Comparison of ENCODE assay signal across 18 cellular contexts in genomic region chr11:118217575-118217974, GRCh38. TPM values are rescaled to one million over a fixed set of nuclear protein-coding genes. Genes with fewer than 3 reads are reported as not detected.
A peak's percentile ranks its signal among the peaks of the same experiment; 100 is the strongest.
DNase-seq lines count a peak whose midpoint lies in the region; ATAC-seq and TF ChIP-seq lines count a peak whose summit lies in the region.
"Had no signal": no experiment of that assay in that cellular context is flagged by ENCODE, and none has a peak within 500 bp of the region (broad histone marks: within the 10 kb centered on the region; RNA-seq: fewer than 3 reads in every experiment).

No MANE protein-coding gene starts in this region.

- WGBS in endodermal cell (ENCODE audit: insufficient coverage in 1 of 2, insufficient read length in 1 of 2), 2 experiments = 95 to 100% methylated on average over 2 to 3 of the region's 3 CpGs

- intact Hi-C loops in activated CD4-positive, alpha-beta T cell treated with anti-CD3 and anti-CD28 coated beads for 36 hours (cut with DNase I, micrococcal nuclease) = loop anchor here (1.0 to 5.0 kb wide), 12 partner anchors 8 to 230 kb away; partner anchors contain the start of genes CD3E (in 2 of the 2), JAML (in 2 of the 2), KMT2A (in 2 of the 2) and CD3D (in 1 of the 2)
- intact Hi-C loops in activated T-helper 2 cell treated with anti-CD3 and anti-CD28 coated beads, Interferon-gamma antibody, Interleukin-2, Interleukin-4, amounts not matched to agents 10 μg/mL and 5 μg/mL and 100 μg/mL, durations not matched to agents 14 hours and 24 hours and 36 hours (cut with micrococcal nuclease) = loop anchor here (1.0 to 5.0 kb wide), 8 partner anchors 10 to 215 kb away; no protein-coding TSS in a partner anchor

- H3K27ac ChIP-seq in skin epidermis (peak overlapping the region in 11 of 21 experiments; percentile 2 to 90 (median 43)), endodermal cell (ENCODE audit: low read depth, low read length) (no peak overlapping the region)
- H3K27ac ChIP-seq: body of pancreas had no signal

- peaks cover 70% of the 10 kb centered on the region for H3K36me3 Mint-ChIP-seq in activated CD4-positive, alpha-beta T cell treated with anti-CD3 and anti-CD28 coated beads for 36 hours (ENCODE audit: low read depth)
- H3K36me3 Mint-ChIP-seq in activated T-helper 2 cell treated with anti-CD3 and anti-CD28 coated beads, Interferon-gamma antibody, Interleukin-2, Interleukin-4, amounts not matched to agents 10 μg/mL and 5 μg/mL and 100 μg/mL, durations not matched to agents 14 hours and 24 hours and 36 hours (ENCODE audit: low read depth) = peaks cover 65% of the 10 kb centered on the region
- H3K36me3 Mint-ChIP-seq in endodermal cell (ENCODE audit: low read depth) = no peaks in the 10 kb centered on the region

- ATAC-seq in activated CD4-positive, alpha-beta T cell treated with anti-CD3 and anti-CD28 coated beads for 36 hours = peak; percentile 72
- ATAC-seq in HG02610 (IDR thresholded peaks at IDR 0.05; ENCODE audit: unreplicated experiment) = peak; percentile 30
- no peak for ATAC-seq in HG03442 (IDR thresholded peaks at IDR 0.05; ENCODE audit: unreplicated experiment)
- ATAC-seq: body of pancreas, left colon, PC-3 had no signal

- H3K27me3 ChIP-seq in endodermal cell (ENCODE audit: control insufficient read depth, insufficient read depth, low read length, poor library complexity, severe bottlenecking) = no peaks in the 10 kb centered on the region
- H3K27me3 ChIP-seq: body of pancreas had no signal

- no peaks in the 10 kb centered on the region for H3K9me3 ChIP-seq in endodermal cell (ENCODE audit: control insufficient read depth, low read length)
- H3K9me3 ChIP-seq: body of pancreas, SK-N-SH had no signal

- peaks cover 5% of the 10 kb centered on the region for H3K4me1 ChIP-seq in endodermal cell (ENCODE audit: control insufficient read depth, insufficient read depth, low read length)
- H3K4me1 ChIP-seq: body of pancreas had no signal

- peak overlapping the region; percentile 100 for H3K27ac Mint-ChIP-seq in activated CD4-positive, alpha-beta T cell treated with anti-CD3 and anti-CD28 coated beads for 36 hours
- H3K27ac Mint-ChIP-seq in activated T-helper 2 cell treated with anti-CD3 and anti-CD28 coated beads, Interferon-gamma antibody, Interleukin-2, Interleukin-4, amounts not matched to agents 10 μg/mL and 5 μg/mL and 100 μg/mL, durations not matched to agents 14 hours and 24 hours and 36 hours = peak overlapping the region; percentile 97
- no peak overlapping the region for H3K27ac Mint-ChIP-seq in endodermal cell
- H3K27ac Mint-ChIP-seq: H9 had no signal

- H3K27me3 Mint-ChIP-seq in activated CD4-positive, alpha-beta T cell treated with anti-CD3 and anti-CD28 coated beads for 36 hours = no peaks in the 10 kb centered on the region
- H3K27me3 Mint-ChIP-seq in activated T-helper 2 cell treated with anti-CD3 and anti-CD28 coated beads, Interferon-gamma antibody, Interleukin-2, Interleukin-4, amounts not matched to agents 10 μg/mL and 5 μg/mL and 100 μg/mL, durations not matched to agents 14 hours and 24 hours and 36 hours (ENCODE audit: low read depth) = no peaks in the 10 kb centered on the region
- peaks cover 12% of the 10 kb centered on the region for H3K27me3 Mint-ChIP-seq in endodermal cell (ENCODE audit: insufficient read depth)

- H3K9ac ChIP-seq in endodermal cell (ENCODE audit: extremely low read depth, low read length, poor library complexity, severe bottlenecking) = no peak overlapping the region
- H3K9ac ChIP-seq: SK-N-SH had no signal

- peaks cover 97% of the 10 kb centered on the region for H3K4me1 Mint-ChIP-seq in activated CD4-positive, alpha-beta T cell treated with anti-CD3 and anti-CD28 coated beads for 36 hours
- peaks cover 92% of the 10 kb centered on the region for H3K4me1 Mint-ChIP-seq in activated T-helper 2 cell treated with anti-CD3 and anti-CD28 coated beads, Interferon-gamma antibody, Interleukin-2, Interleukin-4, amounts not matched to agents 10 μg/mL and 5 μg/mL and 100 μg/mL, durations not matched to agents 14 hours and 24 hours and 36 hours (ENCODE audit: low read depth)
- H3K4me1 Mint-ChIP-seq in endodermal cell = peaks cover 18% of the 10 kb centered on the region

- peak; percentile 66 for DNase-seq in activated CD4-positive, alpha-beta T cell treated with anti-CD3 and anti-CD28 coated beads for 36 hours
- DNase-seq in activated CD4-positive, alpha-beta T cell treated with anti-CD3 and anti-CD28 coated beads for 1 hour = no peak
- DNase-seq in activated T-helper 2 cell treated with anti-CD3 and anti-CD28 coated beads, Interferon-gamma antibody, Interleukin-2, Interleukin-4, amounts not matched to agents 10 μg/mL and 5 μg/mL and 100 μg/mL, durations not matched to agents 14 hours and 24 hours and 36 hours (ENCODE audit: low spot score) = no peak
- DNase-seq in anterior cingulate cortex (lab: John Stamatoyannopoulos, UW) (no peak), endodermal cell (no peak)
- DNase-seq: body of pancreas, H9, KBM-7, left colon, NCI-H1436 treated with DMSO at 0.1 percent for 48 hours, PC-3, posterior cingulate gyrus, SK-N-SH had no signal

- POLR2A ChIA-PET in activated CD4-positive, alpha-beta T cell treated with anti-CD3 and anti-CD28 coated beads for 36 hours (lab: Charles Lee) = interaction anchor here (4.5 to 4.6 kb wide), 2 partner anchors 8 to 23 kb away, joined by 23 to 44 read pairs; partner anchors contain the start of gene JAML

- no peak for TF ChIP-seq CTCF in endodermal cell (conservative IDR thresholded peaks at IDR 0.05)

- H3K9me3 Mint-ChIP-seq in activated CD4-positive, alpha-beta T cell treated with anti-CD3 and anti-CD28 coated beads for 36 hours (ENCODE audit: low read depth) = no peaks in the 10 kb centered on the region
- H3K9me3 Mint-ChIP-seq in activated T-helper 2 cell treated with anti-CD3 and anti-CD28 coated beads, Interferon-gamma antibody, Interleukin-2, Interleukin-4, amounts not matched to agents 10 μg/mL and 5 μg/mL and 100 μg/mL, durations not matched to agents 14 hours and 24 hours and 36 hours = no peaks in the 10 kb centered on the region
- H3K9me3 Mint-ChIP-seq in endodermal cell = no peaks in the 10 kb centered on the region

- CTCF ChIA-PET in activated CD4-positive, alpha-beta T cell treated with anti-CD3 and anti-CD28 coated beads for 36 hours (lab: Charles Lee) = interaction anchor here (0.7 to 4.7 kb wide), 7 partner anchors 8 to 289 kb away, joined by 3 to 36 read pairs (median 6); partner anchors contain the start of gene JAML

- no peaks in the 10 kb centered on the region for H3K36me3 ChIP-seq in endodermal cell (ENCODE audit: control insufficient read depth, insufficient read depth, low read length)

- H3K4me3 Mint-ChIP-seq in activated CD4-positive, alpha-beta T cell treated with anti-CD3 and anti-CD28 coated beads for 36 hours = peak overlapping the region; percentile 76
- H3K4me3 Mint-ChIP-seq in activated T-helper 2 cell treated with anti-CD3 and anti-CD28 coated beads, Interferon-gamma antibody, Interleukin-2, Interleukin-4, amounts not matched to agents 10 μg/mL and 5 μg/mL and 100 μg/mL, durations not matched to agents 14 hours and 24 hours and 36 hours (ENCODE audit: low read depth) = peak overlapping the region; percentile 82
- no peak overlapping the region for H3K4me3 Mint-ChIP-seq in endodermal cell
- H3K4me3 Mint-ChIP-seq: H9 had no signal

- H3K4me3 ChIP-seq in skin epidermis = peak overlapping the region in 1 of 7 experiments; percentile 4
- no peak overlapping the region for H3K4me3 ChIP-seq in endodermal cell (ENCODE audit: low read length)
- H3K4me3 ChIP-seq: body of pancreas had no signal

RNA-seq across cellular contexts. Expression of gene JAML, which starts 7.2 kb away (rescaled TPM):
- total RNA-seq in activated CD4-positive, alpha-beta T cell treated with anti-CD3 and anti-CD28 coated beads for 36 hours = 100 to 1,000 TPM; 168 to 193 TPM
- 377 and 389 TPM in 2 replicates for total RNA-seq in activated T-helper 2 cell treated with anti-CD3 and anti-CD28 coated beads, Interferon-gamma antibody, Interleukin-2, Interleukin-4, amounts not matched to agents 10 μg/mL and 5 μg/mL and 100 μg/mL, durations not matched to agents 14 hours and 24 hours and 36 hours
- total RNA-seq in endodermal cell = under 1 TPM; 0.40 to 0.55 TPM
- polyA plus RNA-seq in endodermal cell (2013, experiment 1 of 2) = not detected
- not detected for polyA plus RNA-seq in endodermal cell (2013, experiment 2 of 2)
- total RNA-seq: A172, G401, PC-3 had no signal
- polyA plus RNA-seq: SK-N-SH had no signal

RNA-seq across cellular contexts. Expression of gene MPZL3, which starts 34.6 kb away (rescaled TPM):
- total RNA-seq in activated CD4-positive, alpha-beta T cell treated with anti-CD3 and anti-CD28 coated beads for 36 hours = 10 to 100 TPM; 45.9 to 53.2 TPM
- 49.5 and 49.7 TPM in 2 replicates for total RNA-seq in activated T-helper 2 cell treated with anti-CD3 and anti-CD28 coated beads, Interferon-gamma antibody, Interleukin-2, Interleukin-4, amounts not matched to agents 10 μg/mL and 5 μg/mL and 100 μg/mL, durations not matched to agents 14 hours and 24 hours and 36 hours
- total RNA-seq in endodermal cell = 1 to 10 TPM; 4.1 to 5.7 TPM
- 0.32 TPM for polyA plus RNA-seq in endodermal cell (2013, experiment 1 of 2)
- polyA plus RNA-seq in endodermal cell (2013, experiment 2 of 2) = 0.54 TPM
- total RNA-seq: G401 had no signal

RNA-seq across cellular contexts. Expression of gene SCN2B, which starts 41.1 kb away (rescaled TPM):
- total RNA-seq in activated CD4-positive, alpha-beta T cell treated with anti-CD3 and anti-CD28 coated beads for 36 hours = not detected
- 0.02 TPM in 1 of 2 replicates, not detected in the other for total RNA-seq in activated T-helper 2 cell treated with anti-CD3 and anti-CD28 coated beads, Interferon-gamma antibody, Interleukin-2, Interleukin-4, amounts not matched to agents 10 μg/mL and 5 μg/mL and 100 μg/mL, durations not matched to agents 14 hours and 24 hours and 36 hours
- under 1 TPM; 0.11 to 0.20 TPM for total RNA-seq in endodermal cell
- polyA plus RNA-seq in endodermal cell (2013, experiment 1 of 2) = 0.32 TPM
- polyA plus RNA-seq in endodermal cell (2013, experiment 2 of 2) = 0.17 TPM
- total RNA-seq: A172, H9, PC-3 had no signal

RNA-seq across cellular contexts. Expression of gene MPZL2, which starts 46.5 kb away (rescaled TPM):
- 10 to 100 TPM; 26.7 to 30.1 TPM for total RNA-seq in activated CD4-positive, alpha-beta T cell treated with anti-CD3 and anti-CD28 coated beads for 36 hours
- total RNA-seq in activated T-helper 2 cell treated with anti-CD3 and anti-CD28 coated beads, Interferon-gamma antibody, Interleukin-2, Interleukin-4, amounts not matched to agents 10 μg/mL and 5 μg/mL and 100 μg/mL, durations not matched to agents 14 hours and 24 hours and 36 hours = 13.9 and 14.6 TPM in 2 replicates
- total RNA-seq in endodermal cell = 1 to 10 TPM; 3.2 to 4.4 TPM
- 1.1 TPM for polyA plus RNA-seq in endodermal cell (2013, experiment 1 of 2)
- 0.33 TPM for polyA plus RNA-seq in endodermal cell (2013, experiment 2 of 2)
- total RNA-seq: A172, G401 had no signal

Comparison
In these comparisons a context has a peak if more than half of its experiments do, and no peak if none do; other contexts are left out.
1. RNA of gene JAML, which starts 7.2 kb away (total RNA-seq): 377 to 389 TPM in activated T-helper 2 cell treated with anti-CD3 and anti-CD28 coated beads, Interferon-gamma antibody, Interleukin-2, Interleukin-4, amounts not matched to agents 10 μg/mL and 5 μg/mL and 100 μg/mL, durations not matched to agents 14 hours and 24 hours and 36 hours and 168 to 193 TPM in activated CD4-positive, alpha-beta T cell treated with anti-CD3 and anti-CD28 coated beads for 36 hours; 0.40 to 0.55 TPM in endodermal cell; every median in the first group is over 100 times any median in the second.